In the genomic region with DNA sequence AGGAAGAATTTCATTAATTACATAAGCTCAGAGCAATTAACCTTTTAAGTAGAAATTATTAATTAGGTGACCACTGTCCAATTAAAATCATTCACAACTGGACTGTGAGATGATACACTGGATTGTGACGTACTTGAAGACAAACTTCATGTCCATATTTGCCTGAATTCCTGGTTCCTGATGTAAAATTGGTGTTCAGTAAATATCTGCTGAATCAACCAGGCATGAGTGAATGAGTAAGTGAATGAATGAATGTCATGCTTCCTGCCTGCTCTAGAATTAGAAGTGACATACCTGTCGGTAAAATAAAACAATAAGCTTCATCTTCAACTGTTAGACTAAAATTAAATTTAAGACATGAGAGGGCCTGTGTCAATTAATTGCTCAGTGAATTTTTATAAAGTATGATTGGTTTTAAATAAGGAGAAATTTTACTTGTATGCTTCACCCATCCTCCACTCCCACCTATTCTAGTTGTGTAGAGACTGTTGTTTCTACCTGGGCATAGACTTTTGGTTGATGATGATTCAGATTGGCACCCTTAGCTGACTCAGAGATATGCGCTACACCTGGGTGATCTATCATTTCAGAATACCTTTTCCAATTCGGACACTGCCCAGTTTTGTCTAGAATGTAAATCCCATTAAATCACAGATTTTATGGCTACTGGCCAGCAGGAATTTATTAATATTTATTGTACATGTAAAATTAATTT, we compare ENCODE assay signal across 16 cellular contexts.
DNase-seq lines count a peak whose midpoint lies in the region; ATAC-seq and TF ChIP-seq lines count a peak whose summit lies in the region.
"Had no signal": no experiment of that assay in that cellular context is flagged by ENCODE, and none has a peak within 500 bp of the region (broad histone marks: within the 10 kb centered on the region; RNA-seq: fewer than 3 reads in every experiment).

No MANE protein-coding gene starts in this region.

- H3K4me3 ChIP-seq in RWPE2 (ENCODE audit: severe bottlenecking), result no peak overlapping the region
- H3K4me3 ChIP-seq: BLaER1 treated with 17β-estradiol and CSF1 and Interleukin-3, amounts not matched to agents 10 nM and 100 nM; GM12878; GM23248; HAP-1 had no signal

- H3K9me3 ChIP-seq in RWPE2 (ENCODE audit: severe bottlenecking), result no peaks in the 10 kb centered on the region
- H3K9me3 ChIP-seq: BLaER1 treated with 17β-estradiol and CSF1 and Interleukin-3, amounts not matched to agents 10 nM and 100 nM; HAP-1 had no signal

- H3K27ac ChIP-seq in RWPE2 (ENCODE audit: poor library complexity, severe bottlenecking) (peak overlapping the region; percentile 76), epithelial cell of prostate (peak overlapping the region; percentile 89)
- H3K27ac ChIP-seq: GM23248 had no signal

- H3K4me1 ChIP-seq in RWPE2 (ENCODE audit: insufficient read depth, poor library complexity, severe bottlenecking), result peaks cover 33% of the 10 kb centered on the region
- H3K4me1 ChIP-seq: HAP-1 had no signal

- TF ChIP-seq CTCF in RWPE2 (IDR thresholded peaks at IDR 0.05; ENCODE audit: poor library complexity, severe bottlenecking), result no peak

- peak; percentile 82 for ATAC-seq in RWPE2 (ENCODE audit: low read depth)
- ATAC-seq in HG03025 (IDR thresholded peaks at IDR 0.05; ENCODE audit: low FRiP score, unreplicated experiment), result no peak
- ATAC-seq: CD8-positive, alpha-beta T cell; GM12878 had no signal

- DNase-seq in HPDE6-E6E7 (ENCODE audit: extremely low spot score) (peak; percentile 36), RWPE2 (ENCODE audit: low spot score) (no peak), epithelial cell of prostate (ENCODE audit: low read depth, low spot score) (no peak), cortex of kidney (lab: John Stamatoyannopoulos, UW) (no peak)
- DNase-seq in activated effector memory CD4-positive, alpha-beta T cell treated with Interleukin-2 at 50 U/mL for 16 hours, result no peak
- DNase-seq: Calu3; CD8-positive, alpha-beta T cell; DMS 273 treated with DMSO at 0.1 percent for 48 hours; DMS53; DND-41; EL; GM23248 had no signal

- H3K27me3 ChIP-seq in RWPE2 (ENCODE audit: insufficient read depth, poor library complexity, severe bottlenecking), result no peaks in the 10 kb centered on the region
- H3K27me3 ChIP-seq: BLaER1 treated with 17β-estradiol and CSF1 and Interleukin-3, amounts not matched to agents 10 nM and 100 nM had no signal

- no peaks in the 10 kb centered on the region for H3K36me3 ChIP-seq in RWPE2 (ENCODE audit: low read depth)
- H3K36me3 ChIP-seq: BLaER1 treated with 17β-estradiol and CSF1 and Interleukin-3, amounts not matched to agents 10 nM and 100 nM; HAP-1 had no signal
